Comparison of ENCODE assay signal across 19 cellular contexts in the genomic region with DNA sequence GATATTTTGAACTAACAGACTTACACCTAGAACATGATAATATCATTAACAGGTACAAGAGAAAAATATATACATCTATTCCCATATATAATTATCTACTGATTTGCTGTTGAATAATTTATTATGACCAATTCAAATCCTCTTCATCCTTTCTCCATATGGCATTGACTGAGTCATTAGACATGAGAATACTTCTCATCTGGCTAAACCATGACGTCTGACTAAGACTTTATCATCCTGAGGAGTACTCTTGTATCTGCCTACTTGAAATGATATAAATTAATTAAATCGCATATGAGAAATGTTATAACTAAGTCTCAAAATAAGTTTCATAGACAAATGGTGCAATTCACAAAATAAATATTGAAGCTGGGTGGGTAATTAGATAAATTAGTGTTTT.
DNase-seq lines count a peak whose midpoint lies in the region; TF ChIP-seq lines count a peak whose summit lies in the region.
"Had no signal": no experiment of that assay in that cellular context is flagged by ENCODE, and none has a peak within 500 bp of the region (broad histone marks: within the 10 kb centered on the region; RNA-seq: fewer than 3 reads in every experiment).

No MANE protein-coding gene starts in this region.

- no peaks in the 10 kb centered on the region for H4K20me1 ChIP-seq in OCI-LY7 (ENCODE audit: insufficient read depth, low read length)

- H3K27ac ChIP-seq in OCI-LY7 (ENCODE audit: low read depth, low read length, poor library complexity, severe bottlenecking), result no peak overlapping the region
- H3K27ac ChIP-seq: KMS-11, SJCRH30 had no signal

- H2AFZ ChIP-seq in OCI-LY7 (ENCODE audit: low read length), result no peak overlapping the region

- no peaks in the 10 kb centered on the region for H3K9me3 ChIP-seq in OCI-LY7 (ENCODE audit: low read length)
- H3K9me3 ChIP-seq: BE2C, HAP-1, MG63 had no signal

- H3K4me1 ChIP-seq in OCI-LY7 (ENCODE audit: insufficient read depth, low read length, poor library complexity, severe bottlenecking), result no peaks in the 10 kb centered on the region
- H3K4me1 ChIP-seq: BE2C, HAP-1, SJCRH30 had no signal

- H3K4me3 ChIP-seq in epithelial cell of esophagus (ENCODE audit: low read length) (no peak overlapping the region), OCI-LY7 (ENCODE audit: low read depth, low read length, poor library complexity, severe bottlenecking) (no peak overlapping the region)
- H3K4me3 ChIP-seq: HAP-1, MG63, SJCRH30 had no signal

- CTCF ChIA-PET in OCI-LY7 (lab: Charles Lee; ENCODE audit: unreplicated experiment), result no interaction called here

- H3K79me2 ChIP-seq in OCI-LY7 (ENCODE audit: insufficient read depth, low read depth, low read length), result no peaks in the 10 kb centered on the region

- POLR2A ChIA-PET in OCI-LY7 (lab: Charles Lee), result no interaction called here

- no peaks in the 10 kb centered on the region for H3K36me3 ChIP-seq in OCI-LY7 (ENCODE audit: insufficient read depth, low read length)
- H3K36me3 ChIP-seq: BE2C, HAP-1, MG63, SJCRH30 had no signal

- intact Hi-C loops in OCI-LY7 (cut with micrococcal nuclease; ENCODE audit: unreplicated experiment), result no loop called here

- no TSS peak for BruUV-seq in OCI-LY7 (replicated peaks; lab: Mats Ljungman, UMichigan)

- TF ChIP-seq CTCF in epithelial cell of esophagus (IDR thresholded peaks at IDR 0.05; ENCODE audit: insufficient read depth, low read depth, low read length, missing control alignments), result no peak
- TF ChIP-seq CTCF in OCI-LY7 (conservative IDR thresholded peaks at IDR 0.05; ENCODE audit: low read length), result no peak

- DNase-seq in HCEC 1CT, result peak; percentile 68
- DNase-seq in NCI-H226, result peak; percentile 50
- DNase-seq in epithelial cell of esophagus (ENCODE audit: low read depth), result peak; percentile 71
- DNase-seq in kidney tubule cell (ENCODE audit: low spot score), result peak; percentile 3
- no peak for DNase-seq in OCI-LY7 (ENCODE audit: low spot score)
- no peak for DNase-seq in NCI-H2227 (lab: John Stamatoyannopoulos, UW; ENCODE audit: unreplicated experiment)
- DNase-seq in AML-193 (lab: John Stamatoyannopoulos, UW), result no peak
- DNase-seq: BE2C; CD4-positive, alpha-beta memory T cell; DMS79 treated with DMSO at 0.1 percent for 48 hours; GF-D8; MG63; NCI-H1092 treated with DMSO at 0.1 percent for 48 hours; NCI-H1694 treated with DMSO at 0.1 percent for 48 hours; NCI-H526 treated with DMSO at 0.1 percent for 48 hours; RPMI8226; SJCRH30 had no signal

- H3K4me2 ChIP-seq in OCI-LY7 (ENCODE audit: low read length), result no peak overlapping the region
- H3K4me2 ChIP-seq: KMS-11 had no signal

- H3K9me2 ChIP-seq in OCI-LY7 (ENCODE audit: insufficient read depth, low read length), result no peaks in the 10 kb centered on the region

Comparison
In these comparisons a context has a peak if more than half of its experiments do, and no peak if none do; other contexts are left out.
1. DNase-seq: peak in HCEC 1CT (single experiment), NCI-H226 (single experiment), epithelial cell of esophagus (single experiment) and kidney tubule cell (single experiment); none in OCI-LY7 (single experiment), NCI-H2227 (single experiment) and AML-193 (0 of 2).